In genomic region chr12:13718271-13718670, GRCh38 we compare ENCODE assay signal across 24 cellular contexts.
"Had no signal": no experiment of that assay in that cellular context is flagged by ENCODE, and none has a peak within 500 bp of the region (broad histone marks: within the 10 kb centered on the region; RNA-seq: fewer than 3 reads in every experiment).

No MANE protein-coding gene starts in this region.

- H3K9me3 ChIP-seq: heart right ventricle, left lung, lower lobe of right lung, ovary, spleen, testis, thyroid gland, upper lobe of right lung had no signal

- DNase-seq: heart right ventricle; islet precursor cell; left lung; lower lobe of right lung; mammary epithelial cell; mesenchymal stem cell; naive thymus-derived CD4-positive, alpha-beta T cell; ovary; retina; right cardiac atrium; spleen; stimulated activated CD4-positive, alpha-beta T cell treated with anti-CD3 and anti-CD28 coated beads, Interleukin-4, amount 100 ng/mL, for 4 hours; stimulated activated CD8-positive, alpha-beta memory T cell treated with anti-CD3 and anti-CD28 coated beads, Interleukin-4, amount 100 ng/mL, for 48 hours; stimulated activated naive CD4-positive, alpha-beta T cell treated with Interleukin-2 at 50 U/mL for 16 hours; stimulated activated naive CD8-positive, alpha-beta T cell treated with anti-CD3 and anti-CD28 coated beads, Interleukin-15, amount 100 ng/mL, for 72 hours; testis; thyroid gland; trophoblast cell; upper lobe of right lung had no signal

- H3K27ac ChIP-seq: heart right ventricle, hepatocyte, left lung, lower lobe of right lung, ovary, skin epidermis, spleen, testis, thyroid gland, upper lobe of right lung had no signal

- H3K27me3 ChIP-seq: left lung, ovary, spleen, testis, thyroid gland had no signal

- ATAC-seq: heart right ventricle; left lung; lower lobe of right lung; naive thymus-derived CD4-positive, alpha-beta T cell; natural killer cell treated with Interleukin-12 subunit alpha and Interleukin-12 subunit beta and Interleukin-15 and Interleukin-18, amount 100 ng/mL, for 72 hours; right cardiac atrium; sciatic nerve; stimulated activated memory B cell treated with anti-CD40 and anti-IgM and Interleukin-4, amounts not matched to agents 10 μg/mL and 1 μg/mL and 100 μg/mL, for 72 hours; stimulated activated naive CD8-positive, alpha-beta T cell treated with anti-CD3 and anti-CD28 coated beads, Interleukin-15, amount 100 ng/mL, for 72 hours; upper lobe of right lung had no signal

- H3K36me3 ChIP-seq: heart right ventricle, left lung, lower lobe of right lung, ovary, spleen, thyroid gland, upper lobe of right lung had no signal

- H3K4me3 ChIP-seq: heart right ventricle, hepatocyte, left lung, lower lobe of right lung, ovary, skin epidermis, spleen, testis, thyroid gland, upper lobe of right lung had no signal

- H3K4me1 ChIP-seq: heart right ventricle, left lung, lower lobe of right lung, spleen, testis, thyroid gland, upper lobe of right lung had no signal
